ENCODE assay signal across 1 cellular context in the genomic region with DNA sequence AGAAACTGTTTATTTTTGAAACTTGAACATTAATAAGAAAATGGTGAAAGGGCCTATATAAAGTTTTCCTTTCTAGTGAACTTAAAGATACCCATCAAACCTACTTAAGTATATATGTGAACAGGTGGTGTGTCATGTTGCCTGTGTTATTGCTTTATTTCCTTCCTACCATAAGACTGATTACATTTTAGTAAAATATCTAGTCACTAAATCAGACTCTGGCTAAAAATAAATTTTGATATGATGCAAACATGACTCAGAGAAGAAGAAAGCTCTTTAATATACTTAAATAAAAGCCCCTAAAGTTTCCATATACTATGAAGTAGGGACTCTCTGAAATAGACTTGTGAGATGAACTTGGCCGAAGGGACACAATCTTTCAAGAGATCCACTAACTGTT.
TF ChIP-seq lines count a peak whose summit lies in the region.

No MANE protein-coding gene starts in this region.

TF ChIP-seq in endothelial cell of umbilical vein, 7 proteins besides CTCF, POLR2A, EP300 and RAD21:
- TF ChIP-seq GATA2 (IDR thresholded peaks at IDR 0.05; ENCODE audit: insufficient read depth, insufficient read length, low read depth, low read length) = peak; percentile 53
- TF ChIP-seq, protein P1, sequence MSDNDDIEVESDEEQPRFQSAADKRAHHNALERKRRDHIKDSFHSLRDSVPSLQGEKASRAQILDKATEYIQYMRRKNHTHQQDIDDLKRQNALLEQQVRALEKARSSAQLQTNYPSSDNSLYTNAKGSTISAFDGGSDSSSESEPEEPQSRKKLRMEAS (IDR thresholded peaks at IDR 0.05; ENCODE audit: insufficient read depth, insufficient read length) = no peak
- peak; percentile 49 for TF ChIP-seq FOS (IDR thresholded peaks at IDR 0.05; ENCODE audit: borderline replicate concordance, insufficient read depth, low read length)
- TF ChIP-seq MYC (IDR thresholded peaks at IDR 0.05; ENCODE audit: low read depth, low read length) = no peak
- no peak for TF ChIP-seq JUN (IDR thresholded peaks at IDR 0.05; ENCODE audit: borderline replicate concordance, insufficient read depth, insufficient read length, low read depth)
- TF ChIP-seq POLR2AphosphoS5 (IDR thresholded peaks at IDR 0.05; ENCODE audit: insufficient read depth, low read depth, low read length) = no peak
